ENCODE assay signal across 9 cellular contexts in the genomic region with DNA sequence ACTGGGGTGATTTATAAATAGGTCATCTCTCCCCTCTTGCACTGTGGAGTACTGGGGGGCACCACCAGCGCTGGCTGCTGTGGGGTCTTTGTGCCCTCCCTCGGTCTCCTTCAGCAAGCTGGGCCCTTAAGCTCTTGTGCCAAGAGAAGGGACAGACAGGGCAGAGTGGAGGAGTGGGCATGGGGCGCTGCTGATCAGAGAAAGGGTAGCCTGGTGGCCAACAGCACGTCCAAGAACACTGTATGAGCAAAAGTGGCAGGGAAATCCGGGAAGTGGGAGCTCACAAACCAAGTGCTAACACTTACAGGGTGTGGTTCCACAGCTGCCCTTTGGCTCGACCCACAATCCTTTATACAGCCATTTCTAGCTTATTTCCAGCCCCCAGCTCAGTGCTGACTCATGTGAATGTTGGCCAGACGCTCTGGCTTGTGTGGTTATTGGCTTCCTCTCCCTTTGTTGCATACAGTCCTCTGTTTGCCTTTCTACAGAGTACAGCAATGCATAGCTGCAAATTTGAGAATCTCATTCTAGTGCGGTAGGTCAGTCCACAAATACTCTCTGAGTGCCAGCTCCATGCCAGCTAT.
A peak's percentile ranks its signal among the peaks of the same experiment; 100 is the strongest.
DNase-seq lines count a peak whose midpoint lies in the region; ATAC-seq and TF ChIP-seq lines count a peak whose summit lies in the region.
"Had no signal": no experiment of that assay in that cellular context is flagged by ENCODE, and none has a peak within 500 bp of the region (broad histone marks: within the 10 kb centered on the region; RNA-seq: fewer than 3 reads in every experiment).

No MANE protein-coding gene starts in this region.

- intact Hi-C loops in activated CD4-positive, alpha-beta memory T cell treated with anti-CD3 and anti-CD28 coated beads for 36 hours (cut with micrococcal nuclease), result no loop called here
- intact Hi-C loops in right cardiac atrium (cut with DNase I) (no loop called here), tibial artery (cut with DNase I; ENCODE audit: low total_unique reads) (no loop called here)

- ATAC-seq in right cardiac atrium, result peak; percentile 98 to 99

- H3K27ac Mint-ChIP-seq in activated CD4-positive, alpha-beta memory T cell treated with anti-CD3 and anti-CD28 coated beads, Interleukin-2, amount 10 ng/mL, durations not matched to agents 7 days and 5 days, result no peak overlapping the region
- H3K27ac Mint-ChIP-seq in activated CD4-positive, alpha-beta memory T cell treated with anti-CD3 and anti-CD28 coated beads for 36 hours, result no peak overlapping the region

- no peaks in the 10 kb centered on the region for H3K36me3 Mint-ChIP-seq in activated CD4-positive, alpha-beta memory T cell treated with anti-CD3 and anti-CD28 coated beads, Interleukin-2, amount 10 ng/mL, durations not matched to agents 7 days and 5 days (ENCODE audit: low read depth)
- H3K36me3 Mint-ChIP-seq in activated CD4-positive, alpha-beta memory T cell treated with anti-CD3 and anti-CD28 coated beads for 36 hours, result no peaks in the 10 kb centered on the region
- H3K36me3 Mint-ChIP-seq: brain had no signal

- H3K4me1 Mint-ChIP-seq in activated CD4-positive, alpha-beta memory T cell treated with anti-CD3 and anti-CD28 coated beads, Interleukin-2, amount 10 ng/mL, durations not matched to agents 7 days and 5 days, result peaks cover 26% of the 10 kb centered on the region
- no peaks in the 10 kb centered on the region for H3K4me1 Mint-ChIP-seq in activated CD4-positive, alpha-beta memory T cell treated with anti-CD3 and anti-CD28 coated beads for 36 hours (ENCODE audit: low read depth)

- peaks cover 8% of the 10 kb centered on the region for H3K27me3 Mint-ChIP-seq in activated CD4-positive, alpha-beta memory T cell treated with anti-CD3 and anti-CD28 coated beads, Interleukin-2, amount 10 ng/mL, durations not matched to agents 7 days and 5 days
- H3K27me3 Mint-ChIP-seq in activated CD4-positive, alpha-beta memory T cell treated with anti-CD3 and anti-CD28 coated beads for 36 hours, result peaks cover 2% of the 10 kb centered on the region

- no peak overlapping the region for H3K4me3 Mint-ChIP-seq in activated CD4-positive, alpha-beta memory T cell treated with anti-CD3 and anti-CD28 coated beads, Interleukin-2, amount 10 ng/mL, durations not matched to agents 7 days and 5 days
- H3K4me3 Mint-ChIP-seq in activated CD4-positive, alpha-beta memory T cell treated with anti-CD3 and anti-CD28 coated beads for 36 hours, result no peak overlapping the region
- H3K4me3 Mint-ChIP-seq: brain had no signal

- H3K4me3 ChIP-seq in right cardiac atrium (ENCODE audit: low read length) (no peak overlapping the region), tibial artery (no peak overlapping the region)

- no peaks in the 10 kb centered on the region for H3K27me3 ChIP-seq in right cardiac atrium (ENCODE audit: control insufficient read depth, insufficient read depth)
- H3K27me3 ChIP-seq in tibial artery, result no peaks in the 10 kb centered on the region

- in situ Hi-C loops in GM13977 (cut with MboI; ENCODE audit: low pct_unique_long_range_greater_than_20kb, low sequenced_read_pairs, unreplicated experiment), result no loop called here

- no peak for TF ChIP-seq CTCF in tibial artery (IDR thresholded peaks at IDR 0.05)
- TF ChIP-seq CTCF in GM13977 (IDR thresholded peaks at IDR 0.05; ENCODE audit: extremely low read depth, insufficient read depth, missing control alignments), result no peak

- DNase-seq in activated CD4-positive, alpha-beta memory T cell treated with anti-CD3 and anti-CD28 coated beads, Interleukin-2, amount 10 ng/mL, durations not matched to agents 7 days and 5 days, result peak; percentile 50
- no peak for DNase-seq in activated CD4-positive, alpha-beta memory T cell treated with anti-CD3 and anti-CD28 coated beads for 36 hours
- DNase-seq in UCSD-AML1 (lab: John Stamatoyannopoulos, UW; ENCODE audit: unreplicated experiment) (peak; percentile 42), right cardiac atrium (peak; percentile 77 to 87 (median 79)), tibial artery (peak; percentile 68 to 75), HK-2 (ENCODE audit: unreplicated experiment) (no peak), GM13977 (ENCODE audit: low spot score) (no peak)
- no peak for DNase-seq in stimulated activated CD4-positive, alpha-beta T cell treated with anti-CD3 and anti-CD28 coated beads, Interleukin-4, amount 100 ng/mL, for 4 hours

- H3K4me1 ChIP-seq in right cardiac atrium (ENCODE audit: control insufficient read depth, insufficient read depth, low read length) (no peaks in the 10 kb centered on the region), tibial artery (peaks cover 0 to 14% (median 7%) of the 10 kb centered on the region in 4 donors)

- WGBS in right cardiac atrium, result 46% methylated on average over 8 of the region's 8 CpGs

- H3K9me3 ChIP-seq in right cardiac atrium (ENCODE audit: control insufficient read depth, low read length), result no peaks in the 10 kb centered on the region
- no peaks in the 10 kb centered on the region for H3K9me3 ChIP-seq in tibial artery

- H3K27ac ChIP-seq in right cardiac atrium (ENCODE audit: low read length), result no peak overlapping the region
- H3K27ac ChIP-seq in tibial artery, result no peak overlapping the region

- POLR2A ChIA-PET in activated CD4-positive, alpha-beta memory T cell treated with anti-CD3 and anti-CD28 coated beads, Interleukin-2, amount 10 ng/mL, durations not matched to agents 7 days and 5 days (lab: Charles Lee), result interaction anchor here (1.1 kb wide), 1 partner anchor 12 kb away, joined by 4 read pairs; no protein-coding TSS in a partner anchor
- POLR2A ChIA-PET in activated CD4-positive, alpha-beta memory T cell treated with anti-CD3 and anti-CD28 coated beads for 36 hours (lab: Charles Lee), result no interaction called here

- H3K36me3 ChIP-seq in tibial artery, result no peaks in the 10 kb centered on the region

- CTCF ChIA-PET in activated CD4-positive, alpha-beta memory T cell treated with anti-CD3 and anti-CD28 coated beads, Interleukin-2, amount 10 ng/mL, durations not matched to agents 7 days and 5 days (lab: Charles Lee), result interaction anchor here (1.1 to 1.6 kb wide), 2 partner anchors 10 to 11 kb away, joined by 3 to 5 read pairs; no protein-coding TSS in a partner anchor
- CTCF ChIA-PET in activated CD4-positive, alpha-beta memory T cell treated with anti-CD3 and anti-CD28 coated beads for 36 hours (lab: Charles Lee), result interaction anchor here (0.6 to 1.0 kb wide), 2 partner anchors 9 to 309 kb away, joined by 3 read pairs; no protein-coding TSS in a partner anchor

- H3K9me3 Mint-ChIP-seq in activated CD4-positive, alpha-beta memory T cell treated with anti-CD3 and anti-CD28 coated beads, Interleukin-2, amount 10 ng/mL, durations not matched to agents 7 days and 5 days, result no peaks in the 10 kb centered on the region
- no peaks in the 10 kb centered on the region for H3K9me3 Mint-ChIP-seq in activated CD4-positive, alpha-beta memory T cell treated with anti-CD3 and anti-CD28 coated beads for 36 hours

Comparison
In these comparisons a context has a peak if more than half of its experiments do, and no peak if none do; other contexts are left out.
1. DNase-seq: peak in activated CD4-positive, alpha-beta memory T cell treated with anti-CD3 and anti-CD28 coated beads, Interleukin-2, amount 10 ng/mL, durations not matched to agents 7 days and 5 days (single experiment), UCSD-AML1 (single experiment), right cardiac atrium (3 of 3) and tibial artery (2 of 2); none in activated CD4-positive, alpha-beta memory T cell treated with anti-CD3 and anti-CD28 coated beads for 36 hours (single experiment), stimulated activated CD4-positive, alpha-beta T cell treated with anti-CD3 and anti-CD28 coated beads, Interleukin-4, amount 100 ng/mL, for 4 hours (0 of 2), HK-2 (single experiment) and GM13977 (single experiment).